In the genomic region with DNA sequence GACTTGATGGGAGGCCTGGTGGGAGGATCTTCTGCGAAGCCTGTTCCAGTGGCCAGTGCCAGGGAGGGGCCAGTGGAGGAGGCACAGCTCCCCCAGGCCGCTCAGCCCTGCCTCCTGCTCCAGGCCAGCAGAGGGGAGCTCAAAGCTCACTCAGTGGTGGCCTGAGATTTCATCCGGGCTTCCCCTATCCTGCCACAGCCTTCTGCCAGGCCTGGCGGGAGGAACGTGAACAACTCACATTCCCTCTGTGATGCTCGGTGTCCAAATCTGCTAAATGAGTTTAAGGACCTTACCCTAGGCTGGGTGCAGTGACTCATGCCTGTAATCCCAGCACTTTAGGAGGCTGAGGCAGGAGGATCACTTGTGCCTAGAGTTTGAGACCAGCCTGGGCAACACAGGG, we compare ENCODE assay signal across 15 cellular contexts. TPM values are rescaled to one million over a fixed set of nuclear protein-coding genes. Genes with fewer than 3 reads are reported as not detected.
DNase-seq lines count a peak whose midpoint lies in the region; ATAC-seq and TF ChIP-seq lines count a peak whose summit lies in the region.
"Had no signal": no experiment of that assay in that cellular context is flagged by ENCODE, and none has a peak within 500 bp of the region (broad histone marks: within the 10 kb centered on the region; RNA-seq: fewer than 3 reads in every experiment).

No MANE protein-coding gene starts in this region.

- peak; percentile 48 for DNase-seq in HT1080 (ENCODE audit: low read depth)
- DNase-seq in cerebellum (ENCODE audit: low spot score), result peak; percentile 57
- DNase-seq in osteoblast (ENCODE audit: insufficient read length, low spot score, missing footprints), result peak; percentile 92
- DNase-seq in cortex of kidney (lab: John Stamatoyannopoulos, UW), result no peak
- no peak for DNase-seq in naive thymus-derived CD4-positive, alpha-beta T cell
- DNase-seq: activated CD4-positive, alpha-beta T cell treated with anti-CD3 and anti-CD28 coated beads, Interleukin-2, amount 10 ng/mL, durations not matched to agents 24 days and 14 days; activated T-cell treated with anti-CD3 and anti-CD28 coated beads, Interleukin-2, amount 50 U/mL, for 24 hours; mesendoderm; NCI-H1092; NCI-H345; T-helper 1 cell had no signal

- CTCF ChIA-PET in naive thymus-derived CD4-positive, alpha-beta T cell (lab: Charles Lee), result interaction anchor here (2.8 kb wide), 1 partner anchor 37 kb away, joined by 10 read pairs; no protein-coding TSS in a partner anchor

- TF ChIP-seq CTCF in osteoblast (IDR thresholded peaks at IDR 0.05; ENCODE audit: extremely low read depth, low read depth, low read length), result peak; percentile 15

- H3K9me3 ChIP-seq in osteoblast (ENCODE audit: low read depth, low read length), result no peaks in the 10 kb centered on the region
- H3K9me3 ChIP-seq in naive thymus-derived CD4-positive, alpha-beta T cell (ENCODE audit: control insufficient read depth in 2 of 3, low read length in 3 of 3), result no peaks in the 10 kb centered on the region

- peaks cover 0 to 19% (median 13%) of the 10 kb centered on the region in 5 donors for H3K27me3 Mint-ChIP-seq in naive thymus-derived CD4-positive, alpha-beta T cell

- intact Hi-C loops in naive thymus-derived CD4-positive, alpha-beta T cell (cut with micrococcal nuclease), result no loop called here

- ATAC-seq in HG02852 (IDR thresholded peaks at IDR 0.05; ENCODE audit: unreplicated experiment), result no peak
- ATAC-seq in naive thymus-derived CD4-positive, alpha-beta T cell, result no peak
- ATAC-seq: esophagus mucosa had no signal

- H3K27ac Mint-ChIP-seq in naive thymus-derived CD4-positive, alpha-beta T cell, result no peak overlapping the region
- H3K27ac Mint-ChIP-seq: activated T-cell treated with anti-CD3 and anti-CD28 coated beads, Interleukin-2, amount 50 U/mL, for 24 hours had no signal

- H3K4me1 ChIP-seq in osteoblast (ENCODE audit: insufficient read depth, low read length), result peaks cover 3% of the 10 kb centered on the region
- H3K4me1 ChIP-seq in naive thymus-derived CD4-positive, alpha-beta T cell (ENCODE audit: control insufficient read depth in 2 of 2, insufficient read depth in 2 of 2, low read length in 2 of 2), result no peaks in the 10 kb centered on the region

- no peaks in the 10 kb centered on the region for H3K36me3 ChIP-seq in osteoblast (ENCODE audit: insufficient read depth, low read length)
- H3K36me3 ChIP-seq in naive thymus-derived CD4-positive, alpha-beta T cell (ENCODE audit: control insufficient read depth in 2 of 3, insufficient read depth in 3 of 3, low read length in 3 of 3), result no peaks in the 10 kb centered on the region

- H3K36me3 Mint-ChIP-seq in naive thymus-derived CD4-positive, alpha-beta T cell, result no peaks in the 10 kb centered on the region

- POLR2A ChIA-PET in naive thymus-derived CD4-positive, alpha-beta T cell (lab: Charles Lee), result no interaction called here

- H3K79me2 ChIP-seq in osteoblast (ENCODE audit: insufficient read depth, low read length), result no peaks in the 10 kb centered on the region

- no peaks in the 10 kb centered on the region for H3K27me3 ChIP-seq in osteoblast (ENCODE audit: insufficient read depth, low read length)
- H3K27me3 ChIP-seq in naive thymus-derived CD4-positive, alpha-beta T cell (ENCODE audit: control insufficient read depth in 2 of 2, insufficient read depth in 2 of 2, low read length in 2 of 2), result no peaks in the 10 kb centered on the region

- H2AFZ ChIP-seq in osteoblast (ENCODE audit: low read length), result no peak overlapping the region

- H3K4me3 ChIP-seq in osteoblast (ENCODE audit: insufficient read depth, low read length), result no peak overlapping the region
- no peak overlapping the region for H3K4me3 ChIP-seq in naive thymus-derived CD4-positive, alpha-beta T cell (ENCODE audit: low read length)

- no peak overlapping the region for H3K4me2 ChIP-seq in osteoblast (ENCODE audit: insufficient read depth, low read length)

- H4K20me1 ChIP-seq in osteoblast (ENCODE audit: insufficient read depth, low read length), result no peaks in the 10 kb centered on the region

- peaks cover 0 to 7% (median 0%) of the 10 kb centered on the region in 7 donors for H3K4me1 Mint-ChIP-seq in naive thymus-derived CD4-positive, alpha-beta T cell
- H3K4me1 Mint-ChIP-seq: activated CD4-positive, alpha-beta T cell treated with anti-CD3 and anti-CD28 coated beads, Interleukin-2, amount 10 ng/mL, durations not matched to agents 24 days and 14 days had no signal

- peak overlapping the region in 2 of 10 donors; percentile 60 to 72 for H3K4me3 Mint-ChIP-seq in naive thymus-derived CD4-positive, alpha-beta T cell
- H3K4me3 Mint-ChIP-seq: activated CD4-positive, alpha-beta T cell treated with anti-CD3 and anti-CD28 coated beads, Interleukin-2, amount 10 ng/mL, durations not matched to agents 24 days and 14 days; activated T-cell treated with anti-CD3 and anti-CD28 coated beads, Interleukin-2, amount 50 U/mL, for 24 hours had no signal

- H3K9me3 Mint-ChIP-seq in naive thymus-derived CD4-positive, alpha-beta T cell, result peaks cover 0 to 1% (median 0%) of the 10 kb centered on the region in 11 donors
- H3K9me3 Mint-ChIP-seq: activated CD4-positive, alpha-beta T cell treated with anti-CD3 and anti-CD28 coated beads, Interleukin-2, amount 10 ng/mL, durations not matched to agents 24 days and 14 days; activated T-cell treated with anti-CD3 and anti-CD28 coated beads, Interleukin-2, amount 50 U/mL, for 24 hours had no signal

- H3K27ac ChIP-seq in osteoblast (ENCODE audit: low read depth, low read length), result no peak overlapping the region
- H3K27ac ChIP-seq in naive thymus-derived CD4-positive, alpha-beta T cell (ENCODE audit: low read depth, low read length), result no peak overlapping the region

RNA-seq across cellular contexts. Expression of a gene that starts 3.3 kb away (rescaled TPM):
- total RNA-seq in HT1080 (2014; rRNA removed; shearing (Covaris generic)), result not detected in 2 replicates
- polyA plus RNA-seq in HT1080 (2015; cell fraction: cytosol; rRNA removed), result not detected in 2 replicates
- polyA plus RNA-seq in HT1080 (2015; cell fraction: nucleus; rRNA removed), result 0.22 TPM in 1 of 2 replicates, not detected in the other
- 0.45 TPM for total RNA-seq in cerebellum
- 0.29 and 0.36 TPM in 2 replicates for total RNA-seq in osteoblast
- total RNA-seq in naive thymus-derived CD4-positive, alpha-beta T cell, result not detected
- not detected for polyA plus RNA-seq in naive thymus-derived CD4-positive, alpha-beta T cell
- total RNA-seq: activated CD4-positive, alpha-beta T cell treated with anti-CD3 and anti-CD28 coated beads, Interleukin-2, amount 10 ng/mL, durations not matched to agents 24 days and 14 days; esophagus mucosa; OCI-LY7 had no signal

RNA-seq across cellular contexts. Expression of a gene that starts 25.0 kb away (rescaled TPM):
- total RNA-seq in HT1080 (2014; rRNA removed; shearing (Covaris generic)), result not detected in 2 replicates
- polyA plus RNA-seq in HT1080 (2015; cell fraction: cytosol; rRNA removed), result not detected in 2 replicates
- not detected in 2 replicates for polyA plus RNA-seq in HT1080 (2015; cell fraction: nucleus; rRNA removed)
- not detected for total RNA-seq in cerebellum
- not detected in 2 replicates for total RNA-seq in osteoblast
- total RNA-seq in naive thymus-derived CD4-positive, alpha-beta T cell, result not detected
- not detected for polyA plus RNA-seq in naive thymus-derived CD4-positive, alpha-beta T cell
- total RNA-seq: activated CD4-positive, alpha-beta T cell treated with anti-CD3 and anti-CD28 coated beads, Interleukin-2, amount 10 ng/mL, durations not matched to agents 24 days and 14 days; OCI-LY7 had no signal

RNA-seq across cellular contexts. Expression of a gene that starts 26.6 kb away (rescaled TPM):
- total RNA-seq in HT1080 (2014; rRNA removed; shearing (Covaris generic)), result 0.30 and 2.1 TPM in 2 replicates
- 3.5 and 3.6 TPM in 2 replicates for polyA plus RNA-seq in HT1080 (2015; cell fraction: cytosol; rRNA removed)
- 0.79 and 1.2 TPM in 2 replicates for polyA plus RNA-seq in HT1080 (2015; cell fraction: nucleus; rRNA removed)
- total RNA-seq in cerebellum (1.8 TPM), osteoblast (0.36 TPM in 1 of 2 replicates, not detected in the other)
- 1 to 10 TPM in 1 of 5 experiments, not detected in 4; 1.3 TPM for total RNA-seq in naive thymus-derived CD4-positive, alpha-beta T cell
- not detected for polyA plus RNA-seq in naive thymus-derived CD4-positive, alpha-beta T cell
- total RNA-seq: OCI-LY7 had no signal

RNA-seq across cellular contexts. Expression of a gene that starts 29.0 kb away (rescaled TPM):
- not detected in 2 replicates for total RNA-seq in HT1080 (2014; rRNA removed; shearing (Covaris generic))
- polyA plus RNA-seq in HT1080 (2015; cell fraction: cytosol; rRNA removed), result not detected in 2 replicates
- polyA plus RNA-seq in HT1080 (2015; cell fraction: nucleus; rRNA removed), result not detected in 2 replicates
- 0.36 TPM for total RNA-seq in cerebellum
- total RNA-seq in osteoblast, result 4.1 and 6.9 TPM in 2 replicates
- total RNA-seq in naive thymus-derived CD4-positive, alpha-beta T cell, result not detected
- polyA plus RNA-seq in naive thymus-derived CD4-positive, alpha-beta T cell, result not detected
- total RNA-seq: activated CD4-positive, alpha-beta T cell treated with anti-CD3 and anti-CD28 coated beads, Interleukin-2, amount 10 ng/mL, durations not matched to agents 24 days and 14 days; OCI-LY7 had no signal

RNA-seq across cellular contexts. Expression of a gene that starts 42.8 kb away (rescaled TPM):
- total RNA-seq in HT1080 (2014; rRNA removed; shearing (Covaris generic)), result not detected in 2 replicates
- not detected in 2 replicates for polyA plus RNA-seq in HT1080 (2015; cell fraction: cytosol; rRNA removed)
- not detected in 2 replicates for polyA plus RNA-seq in HT1080 (2015; cell fraction: nucleus; rRNA removed)
- 0.82 TPM for total RNA-seq in cerebellum
- not detected in 2 replicates for total RNA-seq in osteoblast
- total RNA-seq in naive thymus-derived CD4-positive, alpha-beta T cell, result not detected
- polyA plus RNA-seq in naive thymus-derived CD4-positive, alpha-beta T cell, result not detected
- total RNA-seq: activated CD4-positive, alpha-beta T cell treated with anti-CD3 and anti-CD28 coated beads, Interleukin-2, amount 10 ng/mL, durations not matched to agents 24 days and 14 days; esophagus mucosa; OCI-LY7 had no signal
- polyA plus RNA-seq: adipose tissue had no signal

Comparison
In these comparisons a context has a peak if more than half of its experiments do, and no peak if none do; other contexts are left out.
1. DNase-seq: peak in HT1080 (single experiment), cerebellum (single experiment) and osteoblast (single experiment); none in cortex of kidney (single experiment) and naive thymus-derived CD4-positive, alpha-beta T cell (0 of 9).